ENCODE assay signal across 17 cellular contexts in genomic region chr4:41748788-41749445, GRCh38. TPM values are rescaled to one million over a fixed set of nuclear protein-coding genes. Genes with fewer than 3 reads are reported as not detected.
"Had no signal": no experiment of that assay in that cellular context is flagged by ENCODE, and none has a peak within 500 bp of the region (broad histone marks: within the 10 kb centered on the region; RNA-seq: fewer than 3 reads in every experiment).

No MANE protein-coding gene starts in this region.

- H3K27ac ChIP-seq: coronary artery, heart right ventricle, right atrium auricular region, tibial nerve had no signal

- ATAC-seq: activated CD8-positive, alpha-beta T cell treated with anti-CD3 and anti-CD28 coated beads for 36 hours; activated T-helper 17 cell treated with anti-CD3 and anti-CD28 coated beads, Interleukin-2, amount 50 U/mL, for 72 hours; heart right ventricle; left ventricle myocardium superior had no signal

- DNase-seq: activated CD8-positive, alpha-beta memory T cell treated with anti-CD3 and anti-CD28 coated beads, Interleukin-2, amount 50 U/mL, for 4 hours; activated CD8-positive, alpha-beta T cell treated with anti-CD3 and anti-CD28 coated beads for 36 hours; activated naive CD4-positive, alpha-beta T cell treated with anti-CD3 and anti-CD28 coated beads for 36 hours; caudate nucleus; effector CD8-positive, alpha-beta T cell; heart right ventricle; left ventricle myocardium superior; T-helper 9 cell had no signal

- H3K4me3 ChIP-seq: coronary artery, heart right ventricle, right atrium auricular region, smooth muscle cell, tibial nerve had no signal

- H3K4me3 Mint-ChIP-seq: activated CD8-positive, alpha-beta T cell treated with anti-CD3 and anti-CD28 coated beads for 36 hours; activated naive CD4-positive, alpha-beta T cell treated with anti-CD3 and anti-CD28 coated beads for 36 hours; activated T-helper 17 cell treated with anti-CD3 and anti-CD28 coated beads, Interleukin-2, amount 50 U/mL, for 72 hours had no signal

- H3K36me3 ChIP-seq: heart right ventricle, right atrium auricular region had no signal

- H3K9me3 Mint-ChIP-seq: activated CD8-positive, alpha-beta T cell treated with anti-CD3 and anti-CD28 coated beads for 36 hours; activated naive CD4-positive, alpha-beta T cell treated with anti-CD3 and anti-CD28 coated beads for 36 hours had no signal

- H3K9me3 ChIP-seq: heart right ventricle had no signal

- H3K4me1 Mint-ChIP-seq: activated T-helper 17 cell treated with anti-CD3 and anti-CD28 coated beads, Interleukin-2, amount 50 U/mL, for 72 hours had no signal

RNA-seq across cellular contexts. Expression of gene PHOX2B, which starts 0.4 kb away (rescaled TPM):
- total RNA-seq: activated CD8-positive, alpha-beta T cell treated with anti-CD3 and anti-CD28 coated beads for 36 hours; activated naive CD4-positive, alpha-beta T cell treated with anti-CD3 and anti-CD28 coated beads for 36 hours; activated T-helper 17 cell treated with anti-CD3 and anti-CD28 coated beads, Interleukin-2, amount 50 U/mL, for 72 hours; fibroblast of lung; frontal cortex; heart right ventricle; left ventricle myocardium superior; mesenteric fat pad; right atrium auricular region; subcutaneous adipose tissue; tibial nerve had no signal
